Comparison of ENCODE assay signal across 9 cellular contexts in genomic region chr11:34219279-34219678, GRCh38.
"Had no signal": no experiment of that assay in that cellular context is flagged by ENCODE, and none has a peak within 500 bp of the region (broad histone marks: within the 10 kb centered on the region; RNA-seq: fewer than 3 reads in every experiment).

No MANE protein-coding gene starts in this region.

- H3K4me3 Mint-ChIP-seq: GM23338, H9, HFFc6, IgD-negative memory B cell had no signal

- H3K4me2 ChIP-seq: GM23338 had no signal

- H2AFZ ChIP-seq: GM23338 had no signal

- H3K9me3 Mint-ChIP-seq: GM23338, H9, HFFc6, IgD-negative memory B cell had no signal

- H3K36me3 Mint-ChIP-seq: IgD-negative memory B cell had no signal

- H3K4me3 ChIP-seq: GM23338 had no signal

- FAIRE-seq: H1, H54, HTR-8/SVneo had no signal

- ATAC-seq: GM23338 had no signal

- H3K27me3 Mint-ChIP-seq: IgD-negative memory B cell had no signal

- DNase-seq: H9, HCEC 1CT, HFFc6, KG1 had no signal

- H3K27ac Mint-ChIP-seq: GM23338, H9, HFFc6, IgD-negative memory B cell had no signal
